ENCODE assay signal across 1 cellular context in the genomic region with DNA sequence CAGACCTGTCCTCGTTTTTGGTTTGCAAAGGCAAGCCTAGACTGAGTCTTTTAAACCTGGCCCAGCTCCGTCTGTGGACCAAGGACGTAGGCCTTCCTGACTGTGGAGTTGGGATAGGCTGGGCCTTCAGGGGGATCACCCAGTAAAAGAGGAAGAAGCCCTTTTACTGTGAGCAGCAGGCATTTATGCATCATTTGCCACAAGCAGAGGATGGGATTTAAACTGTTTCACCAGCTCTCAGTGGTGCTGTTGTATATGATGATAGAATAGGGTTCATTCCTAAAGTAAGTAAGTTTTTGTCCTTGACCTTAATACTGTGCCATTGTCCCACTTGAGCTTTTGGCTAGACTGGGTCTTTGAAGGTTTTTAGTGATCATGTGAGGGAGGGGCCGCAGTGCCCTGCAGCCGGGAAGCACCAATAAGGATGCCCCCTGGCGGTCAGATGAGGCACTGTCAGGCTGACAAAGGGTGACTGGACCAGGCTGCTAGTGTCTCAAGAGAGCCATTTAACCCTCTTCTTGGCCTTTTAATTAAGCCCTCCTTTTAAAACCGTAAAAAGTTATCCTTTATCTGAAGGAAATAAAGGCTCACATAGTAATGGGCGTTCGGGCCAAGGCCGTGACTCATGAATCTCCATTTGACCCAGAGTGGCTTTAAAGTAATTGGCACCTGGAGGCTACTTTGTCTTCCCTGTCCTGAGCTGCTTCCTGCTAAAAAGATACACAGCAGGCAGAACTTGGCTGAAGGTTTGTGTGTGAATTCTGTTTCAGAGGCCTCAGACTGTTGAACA.
TF ChIP-seq lines count a peak whose summit lies in the region.

No MANE protein-coding gene starts in this region.

TF ChIP-seq in GM23338, 12 proteins besides CTCF, POLR2A, EP300 and RAD21 (continued from another document):
- no peak for TF ChIP-seq ZNF462 (CRISPR knock-in tag; IDR thresholded peaks at IDR 0.05)
